2 cellular contexts compared by ENCODE assay signal in genomic region chr3:146374146-146374545, GRCh38.
A peak's percentile ranks its signal among the peaks of the same experiment; 100 is the strongest.
TF ChIP-seq lines count a peak whose summit lies in the region.

No MANE protein-coding gene starts in this region.

TF ChIP-seq in A549, 52 proteins besides CTCF, POLR2A, EP300 and RAD21:
- TF ChIP-seq CEBPB (IDR thresholded peaks at IDR 0.05) (peak; percentile 33 to 82; a peak in 2 of 4 replicates), CBX2 (IDR thresholded peaks at IDR 0.05; ENCODE audit: borderline replicate concordance, low read depth) (no peak)

TF ChIP-seq in IMR-90, 13 proteins besides CTCF, POLR2A, EP300 and RAD21:
- TF ChIP-seq SMC3 (IDR thresholded peaks at IDR 0.05; ENCODE audit: low read depth, low read length): no peak
- peak; percentile 32; the same call in 1 of the 2 replicates for TF ChIP-seq NFE2L2 (IDR thresholded peaks at IDR 0.05; ENCODE audit: low read depth, low read length)
